23 cellular contexts compared by ENCODE assay signal in the genomic region with DNA sequence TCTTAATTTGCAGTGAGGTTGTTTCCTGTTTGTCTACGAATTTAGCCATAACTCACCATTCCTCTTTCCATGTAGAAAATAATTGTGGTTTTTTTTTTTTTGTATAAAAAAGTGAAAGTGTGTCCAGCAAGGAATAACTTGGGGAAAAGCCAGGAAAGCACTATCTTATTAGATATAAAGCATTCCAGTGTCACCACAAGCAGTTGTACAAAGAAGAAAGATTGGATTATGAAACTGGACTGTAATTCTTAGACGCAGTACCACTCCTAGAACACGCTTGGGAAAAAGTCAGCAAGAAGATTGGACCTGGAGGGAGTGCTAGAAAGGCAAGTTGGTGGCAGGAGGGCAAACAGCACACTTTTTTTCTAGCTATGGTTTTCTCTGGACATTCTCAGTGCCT.
A peak's percentile ranks its signal among the peaks of the same experiment; 100 is the strongest.
DNase-seq lines count a peak whose midpoint lies in the region; ATAC-seq, FAIRE-seq and TF ChIP-seq lines count a peak whose summit lies in the region.
"Had no signal": no experiment of that assay in that cellular context is flagged by ENCODE, and none has a peak within 500 bp of the region (broad histone marks: within the 10 kb centered on the region; RNA-seq: fewer than 3 reads in every experiment).

No MANE protein-coding gene starts in this region.

- H3K4me3 ChIP-seq in IMR-90 (ENCODE audit: insufficient read depth, low read depth, low read length): no peak overlapping the region
- H3K4me3 ChIP-seq in astrocyte (ENCODE audit: insufficient read depth, low read depth, low read length): no peak overlapping the region
- no peak overlapping the region for H3K4me3 ChIP-seq in fibroblast of the aortic adventitia (ENCODE audit: low read depth, low read length)
- H3K4me3 ChIP-seq in kidney (ENCODE audit: low read length in 2 of 2): no peak overlapping the region
- H3K4me3 ChIP-seq: heart left ventricle, psoas muscle, skin epidermis, suprapubic skin had no signal

- no peak overlapping the region for H4K8ac ChIP-seq in IMR-90 (ENCODE audit: low read depth in 2 of 2, low read length in 2 of 2)

- no peak overlapping the region for H2BK20ac ChIP-seq in IMR-90 (ENCODE audit: low read depth, low read length)

- in situ Hi-C loops in IMR-90 (cut with MboI; ENCODE audit: low sequenced_read_pairs): no loop called here

- H3K36me3 Mint-ChIP-seq in astrocyte (ENCODE audit: low read depth, unreplicated experiment): no peaks in the 10 kb centered on the region
- H3K36me3 Mint-ChIP-seq in activated T-cell treated with anti-CD3 and anti-CD28 coated beads, Interleukin-2, amount 50 U/mL, for 24 hours (ENCODE audit: low read depth): no peaks in the 10 kb centered on the region
- H3K36me3 Mint-ChIP-seq: stimulated activated effector memory CD8-positive, alpha-beta T cell treated with anti-CD3 and anti-CD28 coated beads, Interleukin-12 subunit alpha, Interleukin-12 subunit beta, amount 100 ng/mL, for 72 hours had no signal

- TF ChIP-seq POLR2A in IMR-90 (IDR thresholded peaks at IDR 0.05; ENCODE audit: low read depth, low read length): no peak

- DNase-seq in IMR-90 (peak; percentile 70), astrocyte (ENCODE audit: low read depth) (peak; percentile 88), fibroblast of the aortic adventitia (ENCODE audit: low read depth) (peak; percentile 92), non-pigmented ciliary epithelial cell (ENCODE audit: low read depth) (peak; percentile 30), globus pallidus (ENCODE audit: low spot score) (no peak), kidney (no peak), NCI-H2196 (lab: John Stamatoyannopoulos, UW; ENCODE audit: unreplicated experiment) (no peak)
- no peak for DNase-seq in activated T-cell treated with anti-CD3 and anti-CD28 coated beads, Interleukin-2, amount 50 U/mL, for 24 hours
- DNase-seq: activated CD4-positive, CD25-positive, alpha-beta regulatory T cell treated with anti-CD3 and anti-CD28 coated beads, Interleukin-2, amount 50 U/mL, for 72 hours; activated CD8-positive, alpha-beta memory T cell treated with anti-CD3 and anti-CD28 coated beads for 24 hours; activated naive CD4-positive, alpha-beta T cell treated with Interleukin-2 at 50 U/mL for 16 hours; activated T-cell treated with anti-CD3 and anti-CD28 coated beads, Interleukin-2, amount 50 U/mL, for 4 hours; aorta; HCEC 1CT; heart left ventricle; NCI-H146; NCI-H2171; psoas muscle; stimulated activated CD4-positive, alpha-beta T cell treated with anti-CD3 and anti-CD28 coated beads, Interleukin-2, amount 100 ng/mL, for 24 hours had no signal

- H2AFZ ChIP-seq in IMR-90 (replicated peaks; ENCODE audit: low read length, poor library complexity) (no peak overlapping the region), astrocyte (ENCODE audit: low read depth, low read length) (no peak overlapping the region)

- H3K27ac Mint-ChIP-seq in astrocyte (ENCODE audit: unreplicated experiment): no peak overlapping the region
- H3K27ac Mint-ChIP-seq in activated T-cell treated with anti-CD3 and anti-CD28 coated beads, Interleukin-2, amount 50 U/mL, for 24 hours: no peak overlapping the region
- H3K27ac Mint-ChIP-seq: stimulated activated effector memory CD8-positive, alpha-beta T cell treated with anti-CD3 and anti-CD28 coated beads, Interleukin-12 subunit alpha, Interleukin-12 subunit beta, amount 100 ng/mL, for 72 hours had no signal

- H4K20me1 ChIP-seq in IMR-90 (ENCODE audit: insufficient read depth, low read length): no peaks in the 10 kb centered on the region
- H4K20me1 ChIP-seq in astrocyte (ENCODE audit: insufficient read depth, low read length): no peaks in the 10 kb centered on the region

- no peak overlapping the region for H4K91ac ChIP-seq in IMR-90 (ENCODE audit: insufficient read depth, low read depth, low read length)

- no peak overlapping the region; the same call in 1 of the 2 replicates for H3K18ac ChIP-seq in IMR-90 (ENCODE audit: low read depth, low read length)

- intact Hi-C loops in IMR-90 (cut with micrococcal nuclease) (no loop called here), kidney (cut with DNase I) (no loop called here)

- H3K79me1 ChIP-seq in IMR-90 (ENCODE audit: low read depth in 1 of 2, low read length in 2 of 2): peaks cover 7 to 9% of the 10 kb centered on the region in 2 experiments; a peak in 3 of 4 replicates

- H2BK5ac ChIP-seq in IMR-90 (ENCODE audit: low read depth, low read length, poor library complexity, severe bottlenecking): no peak overlapping the region

- no peaks in the 10 kb centered on the region for H3K27me3 ChIP-seq in IMR-90 (ENCODE audit: control insufficient read depth, insufficient read depth, low read length)
- H3K27me3 ChIP-seq in astrocyte (ENCODE audit: insufficient read depth, low read length): no peaks in the 10 kb centered on the region
- H3K27me3 ChIP-seq: heart left ventricle, suprapubic skin had no signal

- 40% methylated on average over 2 of the region's 3 CpGs; no CpG with 5 or more reads in 1 of the 2 experiments for WGBS in IMR-90 (ENCODE audit: extremely low coverage in 2 of 2, insufficient read length in 1 of 2), 2 experiments

- H3K4me1 Mint-ChIP-seq in astrocyte (ENCODE audit: low read depth, unreplicated experiment): peaks cover 8% of the 10 kb centered on the region
- H3K4me1 Mint-ChIP-seq in activated T-cell treated with anti-CD3 and anti-CD28 coated beads, Interleukin-2, amount 50 U/mL, for 24 hours (ENCODE audit: low read depth): no peaks in the 10 kb centered on the region
- H3K4me1 Mint-ChIP-seq: stimulated activated effector memory CD8-positive, alpha-beta T cell treated with anti-CD3 and anti-CD28 coated beads, Interleukin-12 subunit alpha, Interleukin-12 subunit beta, amount 100 ng/mL, for 72 hours had no signal

- H2BK15ac ChIP-seq in IMR-90 (ENCODE audit: low read depth, low read length): no peak overlapping the region

- H2BK120ac ChIP-seq in IMR-90 (ENCODE audit: low read depth, low read length): no peak overlapping the region

- no peak for TF ChIP-seq RAD21 in IMR-90 (IDR thresholded peaks at IDR 0.05; ENCODE audit: low read length)

- no peak overlapping the region for H3K4me3 Mint-ChIP-seq in astrocyte (ENCODE audit: unreplicated experiment)
- H3K4me3 Mint-ChIP-seq in activated T-cell treated with anti-CD3 and anti-CD28 coated beads, Interleukin-2, amount 50 U/mL, for 24 hours: no peak overlapping the region
- H3K4me3 Mint-ChIP-seq: activated T-cell treated with anti-CD3 and anti-CD28 coated beads, Interleukin-2, amount 50 U/mL, for 4 hours; stimulated activated effector memory CD8-positive, alpha-beta T cell treated with anti-CD3 and anti-CD28 coated beads, Interleukin-12 subunit alpha, Interleukin-12 subunit beta, amount 100 ng/mL, for 72 hours had no signal

- H3K4me1 ChIP-seq in IMR-90 (ENCODE audit: control insufficient read depth, insufficient read depth, low read length): peaks cover 2% of the 10 kb centered on the region
- H3K4me1 ChIP-seq in astrocyte (ENCODE audit: insufficient read depth, low read length): peaks cover 3% of the 10 kb centered on the region
- no peaks in the 10 kb centered on the region for H3K4me1 ChIP-seq in kidney (ENCODE audit: control insufficient read depth in 1 of 2, insufficient read depth in 1 of 2, low read depth in 1 of 2, low read length in 2 of 2)
- H3K4me1 ChIP-seq: psoas muscle, suprapubic skin had no signal

- FAIRE-seq in astrocyte (lab: Jason Lieb, UNC) (no peak), kidney (lab: Jason Lieb, UNC) (no peak)

- H3K36me3 ChIP-seq in IMR-90 (ENCODE audit: control insufficient read depth, insufficient read depth, low read length) (no peaks in the 10 kb centered on the region), astrocyte (ENCODE audit: insufficient read depth, low read length) (no peaks in the 10 kb centered on the region), kidney (ENCODE audit: control insufficient read depth in 1 of 2, insufficient read depth in 2 of 2, low read length in 2 of 2) (no peaks in the 10 kb centered on the region)
- H3K36me3 ChIP-seq: heart left ventricle, suprapubic skin had no signal

- H3K23ac ChIP-seq in IMR-90 (ENCODE audit: low read depth, low read length): no peak overlapping the region

- H3K4me2 ChIP-seq in IMR-90 (ENCODE audit: low read depth, low read length): peak overlapping the region; percentile 76
- H3K4me2 ChIP-seq in astrocyte (ENCODE audit: low read length): peak overlapping the region; percentile 22

- POLR2A ChIA-PET in IMR-90 (lab: Charles Lee; ENCODE audit: unreplicated experiment): no interaction called here

- no peak overlapping the region for H4K5ac ChIP-seq in IMR-90 (ENCODE audit: low read depth, low read length)

- BruUV-seq in IMR-90 (replicated peaks; lab: Mats Ljungman, UMichigan): no TSS peak

- no peaks in the 10 kb centered on the region for H3K9me1 ChIP-seq in IMR-90 (ENCODE audit: insufficient read depth, low read length)

- TF ChIP-seq CTCF in IMR-90 (conservative IDR thresholded peaks at IDR 0.05; ENCODE audit: low read depth, low read length): no peak
- no peak for TF ChIP-seq CTCF in astrocyte (IDR thresholded peaks at IDR 0.05; ENCODE audit: insufficient read depth, low read depth, low read length)
- TF ChIP-seq CTCF in fibroblast of the aortic adventitia (IDR thresholded peaks at IDR 0.05; ENCODE audit: insufficient read depth, low read length): no peak
- no peak for TF ChIP-seq CTCF in kidney (IDR thresholded peaks at IDR 0.05; ENCODE audit: borderline replicate concordance, extremely low read depth, insufficient read depth)

- no peaks in the 10 kb centered on the region for H3K9me3 ChIP-seq in IMR-90 (ENCODE audit: control insufficient read depth, insufficient read depth, low read length)
- no peaks in the 10 kb centered on the region for H3K9me3 ChIP-seq in astrocyte (ENCODE audit: insufficient read depth, low read depth, low read length)
- no peaks in the 10 kb centered on the region for H3K9me3 ChIP-seq in kidney (ENCODE audit: control insufficient read depth in 1 of 2, low read length in 2 of 2)
- H3K9me3 ChIP-seq: psoas muscle, suprapubic skin had no signal

- no peak overlapping the region for H3K9ac ChIP-seq in IMR-90 (ENCODE audit: low read depth, low read length)
- no peak overlapping the region for H3K9ac ChIP-seq in astrocyte (ENCODE audit: low read length)
- no peak overlapping the region for H3K9ac ChIP-seq in kidney (ENCODE audit: low read length in 2 of 2)

- dilution Hi-C loops in IMR-90 (cut with HindIII; ENCODE audit: low sequenced_read_pairs, unreplicated experiment): no loop called here

- H3K14ac ChIP-seq in IMR-90 (replicated peaks; ENCODE audit: low read depth, low read length): peak overlapping the region; percentile 43; the same call in 1 of the 2 replicates

- CTCF ChIA-PET in IMR-90 (lab: Yijun Ruan, JAX): interaction anchor here (0.7 kb wide), 1 partner anchor 47 kb away, joined by 4 read pairs; no protein-coding TSS in a partner anchor

- peak; percentile 57 for ATAC-seq in IMR-90 (ENCODE audit: low read depth)
- ATAC-seq: activated T-cell treated with anti-CD3 and anti-CD28 coated beads, Interleukin-2, amount 50 U/mL, for 4 hours; heart left ventricle; psoas muscle; Right ventricle myocardium inferior; stimulated activated effector memory CD8-positive, alpha-beta T cell treated with anti-CD3 and anti-CD28 coated beads, Interleukin-12 subunit alpha, Interleukin-12 subunit beta, amount 100 ng/mL, for 72 hours had no signal

- no peak overlapping the region for H2AK9ac ChIP-seq in IMR-90 (replicated peaks; ENCODE audit: low read depth, low read length, poor library complexity)

- H3K56ac ChIP-seq in IMR-90 (ENCODE audit: extremely low read depth, insufficient read depth, low read length): no peak overlapping the region

- H3K9me3 Mint-ChIP-seq in astrocyte (ENCODE audit: unreplicated experiment): no peaks in the 10 kb centered on the region
- H3K9me3 Mint-ChIP-seq in activated T-cell treated with anti-CD3 and anti-CD28 coated beads, Interleukin-2, amount 50 U/mL, for 24 hours: no peaks in the 10 kb centered on the region
- H3K9me3 Mint-ChIP-seq: activated T-cell treated with anti-CD3 and anti-CD28 coated beads, Interleukin-2, amount 50 U/mL, for 4 hours; stimulated activated effector memory CD8-positive, alpha-beta T cell treated with anti-CD3 and anti-CD28 coated beads, Interleukin-12 subunit alpha, Interleukin-12 subunit beta, amount 100 ng/mL, for 72 hours had no signal

- H3K4ac ChIP-seq in IMR-90 (ENCODE audit: low read depth, low read length): no peak overlapping the region

- no peak overlapping the region for H2AK5ac ChIP-seq in IMR-90 (ENCODE audit: low read depth, low read length)

- no peaks in the 10 kb centered on the region for H3K79me2 ChIP-seq in astrocyte (ENCODE audit: insufficient read depth, low read length)

- H3K27ac ChIP-seq in IMR-90 (ENCODE audit: insufficient read depth, low read length) (peak overlapping the region; percentile 41; the same call in 1 of the 2 replicates), astrocyte (ENCODE audit: low read depth, low read length) (no peak overlapping the region), kidney (ENCODE audit: low read depth in 2 of 2, low read length in 2 of 2) (no peak overlapping the region)
- H3K27ac ChIP-seq: heart left ventricle, psoas muscle, skin epidermis, suprapubic skin had no signal

- no peaks in the 10 kb centered on the region for H3K27me3 Mint-ChIP-seq in astrocyte (ENCODE audit: low read depth, unreplicated experiment)
- H3K27me3 Mint-ChIP-seq in activated T-cell treated with anti-CD3 and anti-CD28 coated beads, Interleukin-2, amount 50 U/mL, for 24 hours: peaks cover 5% of the 10 kb centered on the region

Comparison
In these comparisons a context has a peak if more than half of its experiments do, and no peak if none do; other contexts are left out.
1. DNase-seq: peak in IMR-90 (single experiment), astrocyte (single experiment), fibroblast of the aortic adventitia (single experiment) and non-pigmented ciliary epithelial cell (single experiment); none in globus pallidus (single experiment), kidney (single experiment), NCI-H2196 (single experiment) and activated T-cell treated with anti-CD3 and anti-CD28 coated beads, Interleukin-2, amount 50 U/mL, for 24 hours (single experiment).